Comparison of ENCODE assay signal across 2 cellular contexts in the genomic region with DNA sequence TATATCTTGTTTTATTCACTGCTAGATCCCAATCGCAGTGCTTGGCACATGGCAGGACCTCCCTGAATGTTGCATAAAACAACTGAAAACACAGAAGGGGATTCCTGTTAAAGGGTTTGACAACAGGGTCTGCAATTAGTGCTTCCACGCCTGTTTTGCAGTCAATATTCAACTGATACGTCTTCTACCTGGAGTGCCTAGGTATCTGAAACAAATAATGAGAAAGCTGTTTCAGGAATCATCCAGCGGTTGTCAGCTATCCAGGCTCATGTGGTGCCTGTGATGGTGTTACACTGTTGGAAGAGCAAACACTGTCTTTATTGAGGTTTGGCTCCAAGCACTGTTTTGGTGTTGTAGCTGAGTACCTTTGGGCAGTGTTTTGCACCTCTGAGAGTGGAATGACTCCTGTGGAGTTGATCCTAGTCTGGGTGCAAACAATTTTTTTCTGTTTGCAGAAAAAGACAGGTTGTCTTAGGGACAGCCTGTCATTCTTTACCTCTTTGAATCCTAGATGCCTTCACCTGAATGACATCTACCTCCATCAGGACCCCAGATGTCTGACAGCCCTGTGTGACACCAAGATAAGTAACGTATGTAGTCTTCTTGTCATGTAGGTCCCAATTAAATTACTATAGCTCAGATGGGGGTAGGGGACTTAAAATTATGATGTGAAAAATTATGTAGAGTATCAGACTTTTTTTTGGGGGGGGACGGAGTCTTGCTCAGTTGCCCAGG.
TF ChIP-seq lines count a peak whose summit lies in the region.

No MANE protein-coding gene starts in this region.

TF ChIP-seq in A549, 52 proteins besides CTCF, POLR2A, EP300 and RAD21:
- TF ChIP-seq TFCP2L1 (CRISPR knock-in tag; IDR thresholded peaks at IDR 0.05) = no peak
- no peak for TF ChIP-seq E2F6 (IDR thresholded peaks at IDR 0.05; ENCODE audit: borderline replicate concordance, low read depth)
- TF ChIP-seq CEBPB (IDR thresholded peaks at IDR 0.05) = no peak
- no peak for TF ChIP-seq CHD2 (IDR thresholded peaks at IDR 0.05; ENCODE audit: low read length, partially characterized antibody)
- no peak for TF ChIP-seq FOSL2 (IDR thresholded peaks at IDR 0.05)
- no peak for TF ChIP-seq FOSL2 (CRISPR knock-in tag; IDR thresholded peaks at IDR 0.05)
- TF ChIP-seq EHMT2 (IDR thresholded peaks at IDR 0.05; ENCODE audit: low read depth) = no peak
- TF ChIP-seq KDM1A (IDR thresholded peaks at IDR 0.05; ENCODE audit: low read depth) = no peak
- TF ChIP-seq, protein P1, sequence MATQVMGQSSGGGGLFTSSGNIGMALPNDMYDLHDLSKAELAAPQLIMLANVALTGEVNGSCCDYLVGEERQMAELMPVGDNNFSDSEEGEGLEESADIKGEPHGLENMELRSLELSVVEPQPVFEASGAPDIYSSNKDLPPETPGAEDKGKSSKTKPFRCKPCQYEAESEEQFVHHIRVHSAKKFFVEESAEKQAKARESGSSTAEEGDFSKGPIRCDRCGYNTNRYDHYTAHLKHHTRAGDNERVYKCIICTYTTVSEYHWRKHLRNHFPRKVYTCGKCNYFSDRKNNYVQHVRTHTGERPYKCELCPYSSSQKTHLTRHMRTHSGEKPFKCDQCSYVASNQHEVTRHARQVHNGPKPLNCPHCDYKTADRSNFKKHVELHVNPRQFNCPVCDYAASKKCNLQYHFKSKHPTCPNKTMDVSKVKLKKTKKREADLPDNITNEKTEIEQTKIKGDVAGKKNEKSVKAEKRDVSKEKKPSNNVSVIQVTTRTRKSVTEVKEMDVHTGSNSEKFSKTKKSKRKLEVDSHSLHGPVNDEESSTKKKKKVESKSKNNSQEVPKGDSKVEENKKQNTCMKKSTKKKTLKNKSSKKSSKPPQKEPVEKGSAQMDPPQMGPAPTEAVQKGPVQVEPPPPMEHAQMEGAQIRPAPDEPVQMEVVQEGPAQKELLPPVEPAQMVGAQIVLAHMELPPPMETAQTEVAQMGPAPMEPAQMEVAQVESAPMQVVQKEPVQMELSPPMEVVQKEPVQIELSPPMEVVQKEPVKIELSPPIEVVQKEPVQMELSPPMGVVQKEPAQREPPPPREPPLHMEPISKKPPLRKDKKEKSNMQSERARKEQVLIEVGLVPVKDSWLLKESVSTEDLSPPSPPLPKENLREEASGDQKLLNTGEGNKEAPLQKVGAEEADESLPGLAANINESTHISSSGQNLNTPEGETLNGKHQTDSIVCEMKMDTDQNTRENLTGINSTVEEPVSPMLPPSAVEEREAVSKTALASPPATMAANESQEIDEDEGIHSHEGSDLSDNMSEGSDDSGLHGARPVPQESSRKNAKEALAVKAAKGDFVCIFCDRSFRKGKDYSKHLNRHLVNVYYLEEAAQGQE (IDR thresholded peaks at IDR 0.05) = no peak
- TF ChIP-seq RFX5 (IDR thresholded peaks at IDR 0.05) = no peak
- TF ChIP-seq HOXB13 (CRISPR knock-in tag; IDR thresholded peaks at IDR 0.05; ENCODE audit: low read depth) = no peak
- no peak for TF ChIP-seq NPAS2 (CRISPR knock-in tag; IDR thresholded peaks at IDR 0.05; ENCODE audit: borderline replicate concordance)
- no peak for TF ChIP-seq HDAC2 (IDR thresholded peaks at IDR 0.05)
- TF ChIP-seq JUNB (IDR thresholded peaks at IDR 0.05) = no peak

TF ChIP-seq in GM12878, 131 proteins besides CTCF, POLR2A, EP300 and RAD21:
- no peak for TF ChIP-seq RB1 (IDR thresholded peaks at IDR 0.05; ENCODE audit: borderline replicate concordance)
- peak; percentile 51; the same call in 1 of the 2 replicates for TF ChIP-seq POLR2AphosphoS5 (IDR thresholded peaks at IDR 0.05; ENCODE audit: low read length)
TF ChIP-seq in GM12878: peak in this region for 1.
